Comparison of ENCODE assay signal across 20 cellular contexts in genomic region chr17:55768946-55769624, GRCh38. TPM values are rescaled to one million over a fixed set of nuclear protein-coding genes. Genes with fewer than 3 reads are reported as not detected.
DNase-seq lines count a peak whose midpoint lies in the region; ATAC-seq and TF ChIP-seq lines count a peak whose summit lies in the region.
"Had no signal": no experiment of that assay in that cellular context is flagged by ENCODE, and none has a peak within 500 bp of the region (broad histone marks: within the 10 kb centered on the region; RNA-seq: fewer than 3 reads in every experiment).

No MANE protein-coding gene starts in this region.

- H3K9me3 ChIP-seq in IMR-90 (ENCODE audit: control insufficient read depth, insufficient read depth, low read length) = no peaks in the 10 kb centered on the region

- H3K36me3 ChIP-seq in IMR-90 (ENCODE audit: control insufficient read depth, insufficient read depth, low read length) = peaks cover 20% of the 10 kb centered on the region
- H3K36me3 ChIP-seq in rectal smooth muscle tissue (ENCODE audit: control insufficient read depth, insufficient read depth, low read length) = peaks cover 15% of the 10 kb centered on the region

- H3K4ac ChIP-seq in IMR-90 (ENCODE audit: low read depth, low read length) = no peak overlapping the region; the same call in 1 of the 2 replicates

- peak overlapping the region; percentile 70; the same call in 1 of the 2 replicates for H3K27ac ChIP-seq in IMR-90 (ENCODE audit: insufficient read depth, low read length)
- H3K27ac ChIP-seq in rectal smooth muscle tissue (ENCODE audit: low read depth, low read length) = peak overlapping the region; percentile 28

- no peak overlapping the region for H2BK15ac ChIP-seq in IMR-90 (ENCODE audit: low read depth, low read length)

- peak overlapping the region; percentile 48; the same call in 1 of the 2 replicates for H3K23ac ChIP-seq in IMR-90 (ENCODE audit: low read depth, low read length)

- H4K20me1 ChIP-seq in IMR-90 (ENCODE audit: insufficient read depth, low read length) = peaks cover 4% of the 10 kb centered on the region; the same call in 1 of the 2 replicates

- H3K4me3 Mint-ChIP-seq in activated T-cell treated with anti-CD3 and anti-CD28 coated beads, Interleukin-2, amount 50 U/mL, for 72 hours = no peak overlapping the region
- H3K4me3 Mint-ChIP-seq: memory B cell had no signal

- H3K9ac ChIP-seq in IMR-90 (ENCODE audit: low read depth, low read length) = no peak overlapping the region
- H3K9ac ChIP-seq in rectal smooth muscle tissue (ENCODE audit: low read length) = no peak overlapping the region

- peak; percentile 20 for DNase-seq in AG08396 (ENCODE audit: low spot score)
- DNase-seq in IMR-90 = peak; percentile 24
- peak; percentile 15 for DNase-seq in fibroblast of pulmonary artery (ENCODE audit: low read depth)
- DNase-seq in activated T-cell treated with anti-CD3 and anti-CD28 coated beads, Interleukin-2, amount 50 U/mL, for 72 hours = no peak
- no peak for DNase-seq in NCI-H345 treated with DMSO at 0.1 percent for 48 hours (lab: John Stamatoyannopoulos, UW; ENCODE audit: unreplicated experiment)
- DNase-seq in posterior vena cava (ENCODE audit: low spot score) = no peak
- DNase-seq: activated CD4-positive, alpha-beta T cell treated with anti-CD3 and anti-CD28 coated beads for 4 hours; activated T-cell treated with anti-CD3 and anti-CD28 coated beads for 4 hours; NCI-H1436 treated with DMSO at 0.1 percent for 48 hours; NCI-H226; occipital lobe; SIG-M5; stimulated activated CD4-positive, alpha-beta T cell treated with anti-CD3 and anti-CD28 coated beads, Interleukin-12 subunit alpha, Interleukin-12 subunit beta, amount 100 ng/mL, for 4 hours; stimulated activated naive CD4-positive, alpha-beta T cell treated with Interleukin-2 at 50 U/mL for 16 hours; T-helper 9 cell had no signal

- H4K8ac ChIP-seq in IMR-90 (ENCODE audit: low read depth in 2 of 2, low read length in 2 of 2) = 0 out of 4 replicates have a peak overlapping the region, but pooled peaks of 1 of the 2 experiments have one; percentile 15

- no peaks in the 10 kb centered on the region; a peak in 2 of 4 replicates for H3K79me1 ChIP-seq in IMR-90 (ENCODE audit: low read depth in 1 of 2, low read length in 2 of 2)

- no peak overlapping the region for H4K5ac ChIP-seq in IMR-90 (ENCODE audit: low read depth, low read length)

- POLR2A ChIA-PET in IMR-90 (lab: Charles Lee; ENCODE audit: unreplicated experiment) = no interaction called here

- H3K4me1 ChIP-seq in IMR-90 (ENCODE audit: control insufficient read depth, insufficient read depth, low read length) (peaks cover 8% of the 10 kb centered on the region), rectal smooth muscle tissue (ENCODE audit: control insufficient read depth, insufficient read depth, low read length) (peaks cover 9% of the 10 kb centered on the region)

- no peak overlapping the region for H3K56ac ChIP-seq in IMR-90 (ENCODE audit: extremely low read depth, insufficient read depth, low read length)

- CTCF ChIA-PET in IMR-90 (lab: Yijun Ruan, JAX) = interaction anchor here (1.1 to 1.9 kb wide), 5 partner anchors 11 to 243 kb away, joined by 3 to 7 read pairs (median 5); partner anchors contain the start of gene TMEM100

- no peak overlapping the region for H2AK5ac ChIP-seq in IMR-90 (ENCODE audit: low read depth, low read length)

- no peaks in the 10 kb centered on the region for H3K27me3 ChIP-seq in IMR-90 (ENCODE audit: control insufficient read depth, insufficient read depth, low read length)
- H3K27me3 ChIP-seq in rectal smooth muscle tissue (ENCODE audit: control insufficient read depth, insufficient read depth, low read length) = no peaks in the 10 kb centered on the region

- intact Hi-C loops in IMR-90 (cut with micrococcal nuclease) = no loop called here
- intact Hi-C loops in posterior vena cava (cut with DNase I) = loop anchor here in 1 of 2 donors (2.0 kb wide), 1 partner anchor 242 kb away; no protein-coding TSS in a partner anchor

- dilution Hi-C loops in IMR-90 (cut with HindIII; ENCODE audit: low sequenced_read_pairs, unreplicated experiment) = no loop called here

- H3K4me1 Mint-ChIP-seq in activated T-cell treated with anti-CD3 and anti-CD28 coated beads, Interleukin-2, amount 50 U/mL, for 72 hours (ENCODE audit: low read depth) = no peaks in the 10 kb centered on the region

- peaks cover 9% of the 10 kb centered on the region for H3K9me1 ChIP-seq in IMR-90 (ENCODE audit: insufficient read depth, low read length)

- TF ChIP-seq CTCF in IMR-90 (conservative IDR thresholded peaks at IDR 0.05; ENCODE audit: low read depth, low read length) (no peak), fibroblast of pulmonary artery (IDR thresholded peaks at IDR 0.05; ENCODE audit: low read length, missing control alignments) (no peak)

- no peak overlapping the region for H2BK20ac ChIP-seq in IMR-90 (ENCODE audit: low read depth, low read length)

- H2BK120ac ChIP-seq in IMR-90 (ENCODE audit: low read depth, low read length) = no peak overlapping the region

- H3K27ac Mint-ChIP-seq in activated T-cell treated with anti-CD3 and anti-CD28 coated beads, Interleukin-2, amount 50 U/mL, for 72 hours = no peak overlapping the region
- H3K27ac Mint-ChIP-seq: activated naive CD4-positive, alpha-beta T cell treated with anti-CD3 and anti-CD28 coated beads, Interleukin-2, amount 50 U/mL, for 72 hours; memory B cell had no signal

- H2AFZ ChIP-seq in IMR-90 (replicated peaks; ENCODE audit: low read length, poor library complexity) = peak overlapping the region; percentile 62

- peak; percentile 16; the same call in 1 of the 2 replicates for ATAC-seq in IMR-90 (ENCODE audit: low read depth)
- no peak for ATAC-seq in GM19395 (IDR thresholded peaks at IDR 0.05; ENCODE audit: unreplicated experiment)
- ATAC-seq in activated T-cell treated with anti-CD3 and anti-CD28 coated beads, Interleukin-2, amount 50 U/mL, for 72 hours (replicated peaks in 1 of 2) = no peak
- ATAC-seq: activated naive CD4-positive, alpha-beta T cell treated with anti-CD3 and anti-CD28 coated beads, Interleukin-2, amount 50 U/mL, for 72 hours had no signal

- no peaks in the 10 kb centered on the region for H3K27me3 Mint-ChIP-seq in activated T-cell treated with anti-CD3 and anti-CD28 coated beads, Interleukin-2, amount 50 U/mL, for 72 hours (ENCODE audit: low read depth)
- H3K27me3 Mint-ChIP-seq: memory B cell had no signal

- H2AK9ac ChIP-seq in IMR-90 (replicated peaks; ENCODE audit: low read depth, low read length, poor library complexity) = no peak overlapping the region

- peak overlapping the region; percentile 62 for H2BK5ac ChIP-seq in IMR-90 (ENCODE audit: low read depth, low read length, poor library complexity, severe bottlenecking)

- peak overlapping the region; percentile 49; the same call in 1 of the 2 replicates for H3K14ac ChIP-seq in IMR-90 (replicated peaks; ENCODE audit: low read depth, low read length)

- no peak overlapping the region for H3K4me3 ChIP-seq in IMR-90 (ENCODE audit: insufficient read depth, low read depth, low read length)
- no peak overlapping the region for H3K4me3 ChIP-seq in fibroblast of pulmonary artery (replicated peaks; ENCODE audit: low read depth, low read length)
- no peak overlapping the region for H3K4me3 ChIP-seq in rectal smooth muscle tissue (ENCODE audit: low read length)

- H3K18ac ChIP-seq in IMR-90 (ENCODE audit: low read depth, low read length) = peak overlapping the region; percentile 1

- TF ChIP-seq RAD21 in IMR-90 (IDR thresholded peaks at IDR 0.05; ENCODE audit: low read length) = no peak

- in situ Hi-C loops in IMR-90 (cut with MboI; ENCODE audit: low sequenced_read_pairs) = no loop called here

- H4K91ac ChIP-seq in IMR-90 (ENCODE audit: insufficient read depth, low read depth, low read length) = no peak overlapping the region

- peaks cover 0 to 2% of the 10 kb centered on the region in 2 donors for H3K36me3 Mint-ChIP-seq in activated T-cell treated with anti-CD3 and anti-CD28 coated beads, Interleukin-2, amount 50 U/mL, for 72 hours (ENCODE audit: insufficient read depth in 2 of 2)

- peak overlapping the region; percentile 45 for H3K4me2 ChIP-seq in IMR-90 (ENCODE audit: low read depth, low read length)

- H3K9me3 Mint-ChIP-seq in activated T-cell treated with anti-CD3 and anti-CD28 coated beads, Interleukin-2, amount 50 U/mL, for 72 hours = no peaks in the 10 kb centered on the region
- H3K9me3 Mint-ChIP-seq: activated naive CD4-positive, alpha-beta T cell treated with anti-CD3 and anti-CD28 coated beads, Interleukin-2, amount 50 U/mL, for 72 hours; memory B cell had no signal

- TF ChIP-seq POLR2A in IMR-90 (IDR thresholded peaks at IDR 0.05; ENCODE audit: low read depth, low read length) = no peak

- no TSS peak for BruUV-seq in IMR-90 (replicated peaks; lab: Mats Ljungman, UMichigan)

TF ChIP-seq in IMR-90, 13 proteins besides CTCF, POLR2A, EP300 and RAD21 (continues in another document):
- TF ChIP-seq ELK1 (IDR thresholded peaks at IDR 0.05; ENCODE audit: borderline replicate concordance, low read depth, low read length) (no peak), CEBPB (IDR thresholded peaks at IDR 0.05; ENCODE audit: low read depth, low read length) (no peak)

RNA-seq across cellular contexts. Expression of gene PCTP, which starts 18.2 kb away (rescaled TPM):
- 12.9 and 18.1 TPM in 2 replicates for total RNA-seq in IMR-90 (2012; rRNA removed)
- polyA plus RNA-seq in IMR-90 (2012; rRNA removed) = 10.5 and 11.6 TPM in 2 replicates
- 5.0 and 6.1 TPM in 2 replicates for polyA plus RNA-seq in IMR-90 (2012; cell fraction: cytosol; rRNA removed)
- 3.1 and 12.3 TPM in 2 replicates for polyA plus RNA-seq in IMR-90 (2012; cell fraction: nucleus; rRNA removed; ENCODE audit: low replicate concordance)
- 10 to 100 TPM in 1 of 2 donors, 1 to 10 TPM in 1; 9.2 to 11.1 TPM for total RNA-seq in activated T-cell treated with anti-CD3 and anti-CD28 coated beads, Interleukin-2, amount 50 U/mL, for 72 hours
- 10 to 100 TPM; 10.0 to 12.8 TPM for total RNA-seq in posterior vena cava

RNA-seq across cellular contexts. Expression of gene TMEM100, which starts 46.4 kb away (rescaled TPM):
- 0.28 and 0.36 TPM in 2 replicates for total RNA-seq in IMR-90 (2012; rRNA removed)
- 0.16 and 0.21 TPM in 2 replicates for polyA plus RNA-seq in IMR-90 (2012; rRNA removed)
- 0.10 and 0.18 TPM in 2 replicates for polyA plus RNA-seq in IMR-90 (2012; cell fraction: cytosol; rRNA removed)
- polyA plus RNA-seq in IMR-90 (2012; cell fraction: nucleus; rRNA removed; ENCODE audit: low replicate concordance) = 0.11 and 0.13 TPM in 2 replicates
- total RNA-seq in activated T-cell treated with anti-CD3 and anti-CD28 coated beads, Interleukin-2, amount 50 U/mL, for 72 hours = not detected
- total RNA-seq in posterior vena cava = 10 to 100 TPM; 11.8 to 15.1 TPM
- total RNA-seq: activated naive CD4-positive, alpha-beta T cell treated with anti-CD3 and anti-CD28 coated beads, Interleukin-2, amount 50 U/mL, for 72 hours; bronchial epithelial cell had no signal

Comparison
In these comparisons a context has a peak if more than half of its experiments do, and no peak if none do; other contexts are left out.
1. DNase-seq: peak in AG08396 (single experiment), IMR-90 (single experiment) and fibroblast of pulmonary artery (single experiment); none in activated T-cell treated with anti-CD3 and anti-CD28 coated beads, Interleukin-2, amount 50 U/mL, for 72 hours (0 of 2), NCI-H345 treated with DMSO at 0.1 percent for 48 hours (single experiment) and posterior vena cava (single experiment).